ENCODE assay signal across 21 cellular contexts in genomic region chr16:65825191-65825856, GRCh38.
"Had no signal": no experiment of that assay in that cellular context is flagged by ENCODE, and none has a peak within 500 bp of the region (broad histone marks: within the 10 kb centered on the region; RNA-seq: fewer than 3 reads in every experiment).

No MANE protein-coding gene starts in this region.

- DNase-seq: Karpas-422, KG1, MG63, NCI-H1092, NCI-H1105 treated with DMSO at 0.1 percent for 48 hours, NCI-H1417 treated with DMSO at 0.1 percent for 48 hours, NCI-H146, NCI-H1694 treated with DMSO at 0.1 percent for 48 hours, NCI-H1930, NCI-H2081, NCI-H2107, NCI-H226, NCI-H446, NCI-H510A, NCI-H524 treated with DMSO at 0.1 percent for 48 hours, NCI-H69, NCI-H774, Right ventricle myocardium superior, RPMI8226, SIG-M5, SW 1271 had no signal
